25 cellular contexts compared by ENCODE assay signal in genomic region chr2:204897561-204897960, GRCh38.
DNase-seq lines count a peak whose midpoint lies in the region; ATAC-seq, FAIRE-seq and TF ChIP-seq lines count a peak whose summit lies in the region.
"Had no signal": no experiment of that assay in that cellular context is flagged by ENCODE, and none has a peak within 500 bp of the region (broad histone marks: within the 10 kb centered on the region; RNA-seq: fewer than 3 reads in every experiment).

No MANE protein-coding gene starts in this region.

- no peak overlapping the region for H3K9ac ChIP-seq in HepG2 (ENCODE audit: insufficient read depth, low read depth, low read length)

- POLR2A ChIA-PET in HepG2 (lab: Yijun Ruan, JAX), result no interaction called here

- ATAC-seq in HepG2 (no peak), right lobe of liver (no peak)
- ATAC-seq: Right ventricle myocardium inferior had no signal

- H3K27me3 ChIP-seq in HepG2 (ENCODE audit: control insufficient read depth in 1 of 2, insufficient read depth in 2 of 2, low read length in 2 of 2), result no peaks in the 10 kb centered on the region
- no peaks in the 10 kb centered on the region for H3K27me3 ChIP-seq in right lobe of liver
- H3K27me3 ChIP-seq: BE2C, SJCRH30 had no signal

- peaks cover 24% of the 10 kb centered on the region for H3K9me3 ChIP-seq in HepG2 (ENCODE audit: low read length)
- H3K9me3 ChIP-seq in right lobe of liver, result no peaks in the 10 kb centered on the region
- H3K9me3 ChIP-seq: BE2C, SJCRH30 had no signal

- no peaks in the 10 kb centered on the region for H3K79me2 ChIP-seq in HepG2 (ENCODE audit: insufficient read depth, low read length)

- TF ChIP-seq CTCF in HepG2 (CRISPR knock-in tag; IDR thresholded peaks at IDR 0.05) (no peak), right lobe of liver (IDR thresholded peaks at IDR 0.05) (no peak)

- 5% methylated on average over 1 of the region's 1 CpG for WGBS in HepG2 (ENCODE audit: low lambda C conversion rate)
- 74% methylated on average over 1 of the region's 1 CpG for WGBS in right lobe of liver (ENCODE audit: insufficient coverage, low coverage, low lambda C conversion rate, missing lambda C conversion rate)

- H3K27ac ChIP-seq in HepG2 (ENCODE audit: extremely low read length, insufficient read depth, low read length), result no peak overlapping the region
- H3K27ac ChIP-seq in right lobe of liver, result no peak overlapping the region
- no peak overlapping the region for H3K27ac ChIP-seq in caudate nucleus (ENCODE audit: low read depth, low read length)
- H3K27ac ChIP-seq: HL-60, PC-9, SJCRH30 had no signal

- H3K4me2 ChIP-seq in HepG2 (ENCODE audit: low read depth, low read length), result no peak overlapping the region
- H3K4me2 ChIP-seq: PC-9 had no signal

- no peak overlapping the region for H3K4me3 ChIP-seq in HepG2 (replicated peaks in 1 of 3; ENCODE audit: insufficient read depth in 1 of 3, low read depth in 2 of 3, low read length in 3 of 3)
- no peak overlapping the region for H3K4me3 ChIP-seq in right lobe of liver
- H3K4me3 ChIP-seq: PC-9, SJCRH30 had no signal

- TF ChIP-seq RAD21 in HepG2 (CRISPR knock-in tag; IDR thresholded peaks at IDR 0.05), result no peak

- peak; percentile 68 for DNase-seq in HepG2 (ENCODE audit: low spot score)
- no peak for DNase-seq in right lobe of liver
- peak; percentile 68 for DNase-seq in renal cortical epithelial cell (ENCODE audit: low read depth)
- no peak for DNase-seq in caudate nucleus (lab: John Stamatoyannopoulos, UW)
- DNase-seq in mucosa of gallbladder (ENCODE audit: low spot score), result no peak
- no peak for DNase-seq in occipital lobe (lab: John Stamatoyannopoulos, UW)
- DNase-seq: 8988T, ACHN, BE2C, NCI-H1048, NCI-H1417, NCI-H1694 treated with DMSO at 0.1 percent for 48 hours, NCI-H2081, NCI-H2171, NCI-H226, NCI-H510A, NCI-H69, PC-9 had no signal

- in situ Hi-C loops in HepG2 (cut with HindIII; ENCODE audit: extremely low pct_ligation_motif_present, low pct_unique_long_range_greater_than_20kb), result no loop called here

- H3K4me1 ChIP-seq in HepG2 (ENCODE audit: insufficient read depth, low read length) (peaks cover 16% of the 10 kb centered on the region), right lobe of liver (no peaks in the 10 kb centered on the region)
- H3K4me1 ChIP-seq: BE2C had no signal

- intact Hi-C loops in HepG2 (cut with micrococcal nuclease; ENCODE audit: unreplicated experiment) (no loop called here), right lobe of liver (cut with DNase I) (no loop called here)

- no peaks in the 10 kb centered on the region for H4K20me1 ChIP-seq in HepG2 (ENCODE audit: insufficient read depth, low read length)

- TF ChIP-seq POLR2A in HepG2 (IDR thresholded peaks at IDR 0.05; ENCODE audit: insufficient read depth in 1 of 2, low read depth in 2 of 2, low read length in 2 of 2), result no peak
- no peak for TF ChIP-seq POLR2A in right lobe of liver (IDR thresholded peaks at IDR 0.05)

- TF ChIP-seq EP300 in HepG2 (IDR thresholded peaks at IDR 0.05; ENCODE audit: low read depth in 2 of 2, low read length in 2 of 2), result peak in 1 of 2 experiments; percentile 44; a peak in 1 of 4 replicates
- TF ChIP-seq EP300 in HepG2 (CRISPR knock-in tag; IDR thresholded peaks at IDR 0.05; ENCODE audit: borderline replicate concordance), result no peak; the same call in 1 of the 2 replicates

- CTCF ChIA-PET in HepG2 (lab: Yijun Ruan, JAX; ENCODE audit: low intra/inter-chr PET ratio, low total read pairs), result no interaction called here

- H3K36me3 ChIP-seq in HepG2 (replicated peaks in 1 of 2; ENCODE audit: control insufficient read depth in 1 of 2, insufficient read depth in 2 of 2, low read length in 2 of 2) (no peaks in the 10 kb centered on the region), right lobe of liver (no peaks in the 10 kb centered on the region)
- H3K36me3 ChIP-seq: BE2C, SJCRH30 had no signal

- FAIRE-seq in HepG2 (lab: Jason Lieb, UNC), result no peak
- peak; percentile 47 for FAIRE-seq in islet of Langerhans (lab: Jason Lieb, UNC)
- FAIRE-seq: D721Med, GM18507, H54 had no signal

- no peak overlapping the region for H2AFZ ChIP-seq in HepG2 (ENCODE audit: low read length)
- H2AFZ ChIP-seq: PC-9 had no signal

- no TSS peak for BruUV-seq in HepG2 (replicated peaks; lab: Mats Ljungman, UMichigan)

TF ChIP-seq in HepG2, 621 proteins besides CTCF, POLR2A, EP300 and RAD21 (continues in another document):
- TF ChIP-seq BRF2 (CRISPR knock-in tag; IDR thresholded peaks at IDR 0.05) (no peak), HMG20A (CRISPR knock-in tag; IDR thresholded peaks at IDR 0.05; ENCODE audit: borderline replicate concordance) (peak; percentile 65; the same call in 1 of the 2 replicates), ISL2 (CRISPR knock-in tag; IDR thresholded peaks at IDR 0.05) (peak; percentile 74; the same call in 1 of the 2 replicates), RCOR2 (CRISPR knock-in tag; IDR thresholded peaks at IDR 0.05) (no peak), SNAPC2 (CRISPR knock-in tag; IDR thresholded peaks at IDR 0.05) (no peak), NCOA2 (CRISPR knock-in tag; IDR thresholded peaks at IDR 0.05) (peak; percentile 70; the same call in 1 of the 2 replicates), ZNF773 (CRISPR knock-in tag; IDR thresholded peaks at IDR 0.05; ENCODE audit: borderline replicate concordance) (no peak), ZNF362 (CRISPR knock-in tag; IDR thresholded peaks at IDR 0.05; ENCODE audit: borderline replicate concordance) (peak; percentile 67; the same call in 1 of the 2 replicates), ZC3H13 (CRISPR knock-in tag; IDR thresholded peaks at IDR 0.05) (no peak), AGO2 (optimal IDR thresholded peaks at IDR 0.05; ENCODE audit: low read depth, low read length) (no peak), TCF7 (IDR thresholded peaks at IDR 0.05; ENCODE audit: low read depth) (peak; percentile 60)
- TF ChIP-seq, protein P1, sequence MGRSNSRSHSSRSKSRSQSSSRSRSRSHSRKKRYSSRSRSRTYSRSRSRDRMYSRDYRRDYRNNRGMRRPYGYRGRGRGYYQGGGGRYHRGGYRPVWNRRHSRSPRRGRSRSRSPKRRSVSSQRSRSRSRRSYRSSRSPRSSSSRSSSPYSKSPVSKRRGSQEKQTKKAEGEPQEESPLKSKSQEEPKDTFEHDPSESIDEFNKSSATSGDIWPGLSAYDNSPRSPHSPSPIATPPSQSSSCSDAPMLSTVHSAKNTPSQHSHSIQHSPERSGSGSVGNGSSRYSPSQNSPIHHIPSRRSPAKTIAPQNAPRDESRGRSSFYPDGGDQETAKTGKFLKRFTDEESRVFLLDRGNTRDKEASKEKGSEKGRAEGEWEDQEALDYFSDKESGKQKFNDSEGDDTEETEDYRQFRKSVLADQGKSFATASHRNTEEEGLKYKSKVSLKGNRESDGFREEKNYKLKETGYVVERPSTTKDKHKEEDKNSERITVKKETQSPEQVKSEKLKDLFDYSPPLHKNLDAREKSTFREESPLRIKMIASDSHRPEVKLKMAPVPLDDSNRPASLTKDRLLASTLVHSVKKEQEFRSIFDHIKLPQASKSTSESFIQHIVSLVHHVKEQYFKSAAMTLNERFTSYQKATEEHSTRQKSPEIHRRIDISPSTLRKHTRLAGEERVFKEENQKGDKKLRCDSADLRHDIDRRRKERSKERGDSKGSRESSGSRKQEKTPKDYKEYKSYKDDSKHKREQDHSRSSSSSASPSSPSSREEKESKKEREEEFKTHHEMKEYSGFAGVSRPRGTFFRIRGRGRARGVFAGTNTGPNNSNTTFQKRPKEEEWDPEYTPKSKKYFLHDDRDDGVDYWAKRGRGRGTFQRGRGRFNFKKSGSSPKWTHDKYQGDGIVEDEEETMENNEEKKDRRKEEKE (IDR thresholded peaks at IDR 0.05), result no peak
- TF ChIP-seq, protein P2, sequence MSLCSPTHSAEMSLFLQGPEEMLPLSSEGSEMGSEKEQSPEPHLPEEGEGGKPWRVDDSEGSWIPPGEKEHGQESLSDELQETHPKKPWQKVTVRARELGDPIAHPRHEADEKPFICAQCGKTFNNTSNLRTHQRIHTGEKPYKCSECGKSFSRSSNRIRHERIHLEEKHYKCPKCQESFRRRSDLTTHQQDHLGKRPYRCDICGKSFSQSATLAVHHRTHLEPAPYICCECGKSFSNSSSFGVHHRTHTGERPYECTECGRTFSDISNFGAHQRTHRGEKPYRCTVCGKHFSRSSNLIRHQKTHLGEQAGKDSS (CRISPR knock-in tag; IDR thresholded peaks at IDR 0.05; ENCODE audit: borderline replicate concordance, low read depth), result no peak
- TF ChIP-seq, protein P3, sequence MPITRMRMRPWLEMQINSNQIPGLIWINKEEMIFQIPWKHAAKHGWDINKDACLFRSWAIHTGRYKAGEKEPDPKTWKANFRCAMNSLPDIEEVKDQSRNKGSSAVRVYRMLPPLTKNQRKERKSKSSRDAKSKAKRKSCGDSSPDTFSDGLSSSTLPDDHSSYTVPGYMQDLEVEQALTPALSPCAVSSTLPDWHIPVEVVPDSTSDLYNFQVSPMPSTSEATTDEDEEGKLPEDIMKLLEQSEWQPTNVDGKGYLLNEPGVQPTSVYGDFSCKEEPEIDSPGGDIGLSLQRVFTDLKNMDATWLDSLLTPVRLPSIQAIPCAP (CRISPR knock-in tag; IDR thresholded peaks at IDR 0.05; ENCODE audit: low read depth), result no peak
- TF ChIP-seq, protein P4, sequence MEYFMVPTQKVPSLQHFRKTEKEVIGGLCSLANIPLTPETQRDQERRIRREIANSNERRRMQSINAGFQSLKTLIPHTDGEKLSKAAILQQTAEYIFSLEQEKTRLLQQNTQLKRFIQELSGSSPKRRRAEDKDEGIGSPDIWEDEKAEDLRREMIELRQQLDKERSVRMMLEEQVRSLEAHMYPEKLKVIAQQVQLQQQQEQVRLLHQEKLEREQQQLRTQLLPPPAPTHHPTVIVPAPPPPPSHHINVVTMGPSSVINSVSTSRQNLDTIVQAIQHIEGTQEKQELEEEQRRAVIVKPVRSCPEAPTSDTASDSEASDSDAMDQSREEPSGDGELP (IDR thresholded peaks at IDR 0.05; ENCODE audit: borderline replicate concordance, low read depth), result no peak

Comparison
In these comparisons a context has a peak if more than half of its experiments do, and no peak if none do; other contexts are left out.
1. DNase-seq: peak in HepG2 (single experiment) and renal cortical epithelial cell (single experiment); none in right lobe of liver (0 of 3), caudate nucleus (0 of 61), mucosa of gallbladder (single experiment) and occipital lobe (single experiment).